17 cellular contexts compared by ENCODE assay signal in the genomic region with DNA sequence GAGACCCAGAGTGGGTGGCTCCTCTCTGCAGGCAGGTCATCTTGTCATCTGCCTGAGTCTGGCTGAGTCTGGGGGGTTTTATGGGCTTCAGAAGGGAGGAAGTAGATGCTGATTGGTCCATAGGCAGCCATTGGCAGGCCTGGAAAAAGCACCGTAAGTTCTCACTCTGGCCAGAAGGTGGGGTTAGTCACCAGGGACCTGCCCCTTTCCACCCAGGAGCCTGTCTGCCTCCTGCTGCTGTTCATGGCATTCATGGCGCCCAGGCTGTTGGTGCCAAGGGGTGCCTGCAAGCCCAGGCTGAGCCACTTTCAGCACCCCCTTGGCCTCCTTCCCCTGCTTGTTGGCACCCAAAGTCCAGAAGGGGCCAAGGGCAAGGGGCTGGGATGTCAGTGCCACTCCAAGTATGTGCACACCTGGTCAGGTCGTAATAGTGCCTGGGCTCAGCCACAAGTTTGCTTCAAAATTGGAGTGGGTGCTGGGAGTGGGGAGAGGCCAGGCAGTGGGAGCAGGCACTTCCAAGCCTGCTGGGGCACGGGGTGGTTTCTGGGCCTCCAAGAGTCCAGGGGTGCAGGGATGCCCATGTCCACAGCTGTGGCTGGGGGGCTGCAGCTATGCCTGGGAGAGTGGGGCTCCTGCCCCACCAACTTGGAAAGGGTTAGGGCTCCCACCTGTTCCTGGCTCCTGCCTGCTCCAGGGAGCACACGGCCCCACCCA.
DNase-seq lines count a peak whose midpoint lies in the region; ATAC-seq, FAIRE-seq and TF ChIP-seq lines count a peak whose summit lies in the region.
"Had no signal": no experiment of that assay in that cellular context is flagged by ENCODE, and none has a peak within 500 bp of the region (broad histone marks: within the 10 kb centered on the region; RNA-seq: fewer than 3 reads in every experiment).

No MANE protein-coding gene starts in this region.

- TF ChIP-seq RAD21 in K562 (CRISPR knock-in tag; conservative IDR thresholded peaks at IDR 0.05 in 1 of 2, IDR thresholded peaks at IDR 0.05 in 1 of 2) = no peak

- H3K79me2 ChIP-seq in K562 (ENCODE audit: control insufficient read depth, insufficient read depth, low read length) = no peaks in the 10 kb centered on the region
- H3K79me2 ChIP-seq in trophoblast cell (ENCODE audit: control insufficient read depth, insufficient read depth, low read length, poor library complexity) = no peaks in the 10 kb centered on the region
- H3K79me2 ChIP-seq in GM23338 (replicated peaks; ENCODE audit: insufficient read depth) = no peaks in the 10 kb centered on the region

- intact Hi-C loops in CD14-positive monocyte (cut with micrococcal nuclease) = loop anchor here in 1 of 2 donors (10.0 kb wide), 1 partner anchor 167 kb away; no protein-coding TSS in a partner anchor
- intact Hi-C loops in K562 (cut with micrococcal nuclease) = no loop called here
- intact Hi-C loops in left colon (cut with DNase I, micrococcal nuclease) = no loop called here
- intact Hi-C loops in sciatic nerve (cut with DNase I) = no loop called here

- H3K36me3 Mint-ChIP-seq in CD14-positive monocyte (peaks cover 23 to 32% of the 10 kb centered on the region in 2 donors), GM23338 (ENCODE audit: low read depth) (peaks cover 7% of the 10 kb centered on the region; the same call in 2 of the 3 replicates)

- in situ Hi-C loops in K562 (cut with MboI) = no loop called here

- peak; percentile 4 for TF ChIP-seq CTCF in CD14-positive monocyte (IDR thresholded peaks at IDR 0.05)
- peak; percentile 30 for TF ChIP-seq CTCF in GM12873 (IDR thresholded peaks at IDR 0.05; ENCODE audit: insufficient read depth, low read depth, low read length, missing control alignments)
- peak in 2 of 3 experiments; percentile 7 to 9; a peak in 1 of 6 replicates for TF ChIP-seq CTCF in K562 (IDR thresholded peaks at IDR 0.05 in 2 of 3, conservative IDR thresholded peaks at IDR 0.05 in 1 of 3; ENCODE audit: insufficient read depth in 2 of 3, low read depth in 1 of 3, low read length in 3 of 3)
- 0 out of 4 replicates have a peak, but pooled peaks of 1 of the 2 experiments have one; percentile 11 for TF ChIP-seq CTCF in GM23338 (conservative IDR thresholded peaks at IDR 0.05; ENCODE audit: low read depth in 2 of 2)

- 0% methylated on average over 4 of the region's 5 CpGs for WGBS in K562 (ENCODE audit: insufficient coverage, low coverage, missing lambda C conversion rate)
- WGBS in trophoblast cell (ENCODE audit: extremely low coverage, insufficient coverage, insufficient read length) = no CpG with 5 or more reads among the region's 5 CpGs

- H3K4ac ChIP-seq in trophoblast cell (ENCODE audit: low read depth, low read length) = no peak overlapping the region

- H2BK120ac ChIP-seq in trophoblast cell (ENCODE audit: insufficient read depth, low read length, poor library complexity) = no peak overlapping the region

- no TSS peak for BruUV-seq in K562 (replicated peaks; lab: Mats Ljungman, UMichigan)

- ATAC-seq in K562 (peak; percentile 74; the same call in 2 of the 3 replicates), GM23338 (no peak), left colon (no peak), sciatic nerve (no peak)
- ATAC-seq: T-cell had no signal

- H3K9ac ChIP-seq in K562 (ENCODE audit: insufficient read depth in 1 of 2, low read depth in 2 of 2, low read length in 2 of 2) (no peak overlapping the region), trophoblast cell (ENCODE audit: low read length) (no peak overlapping the region)

- no peaks in the 10 kb centered on the region for H3K9me1 ChIP-seq in K562 (ENCODE audit: control insufficient read depth, insufficient read depth, low read length)

- no peak overlapping the region for H4K8ac ChIP-seq in trophoblast cell (ENCODE audit: low read depth, low read length)

- peaks cover 2 to 8% (median 3%) of the 10 kb centered on the region in 3 donors for H3K27me3 Mint-ChIP-seq in CD14-positive monocyte (ENCODE audit: low read depth in 3 of 3)
- peaks cover 5% of the 10 kb centered on the region for H3K27me3 Mint-ChIP-seq in GM23338 (ENCODE audit: insufficient read depth, low read depth, poor library complexity)
- H3K27me3 Mint-ChIP-seq: activated CD4-positive, alpha-beta T cell treated with anti-CD3 and anti-CD28 coated beads, Interleukin-2, amount 10 ng/mL, durations not matched to agents 24 days and 14 days; T-cell had no signal

- no peaks in the 10 kb centered on the region for H3K9me2 ChIP-seq in GM23338 (ENCODE audit: insufficient read depth)

- no peak for DNase-seq in CD14-positive monocyte (ENCODE audit: low spot score)
- DNase-seq in K562 (ENCODE audit: extremely low read depth in 1 of 4, low spot score in 3 of 4) = no peak
- no peak for DNase-seq in trophoblast cell
- no peak for DNase-seq in hypothalamus (lab: John Stamatoyannopoulos, UW)
- no peak for DNase-seq in GM23338 (ENCODE audit: low spot score)
- no peak for DNase-seq in left colon
- no peak for DNase-seq in sciatic nerve (ENCODE audit: low spot score)
- DNase-seq: activated CD4-positive, alpha-beta T cell treated with anti-CD3 and anti-CD28 coated beads, Interleukin-2, amount 10 ng/mL, durations not matched to agents 24 days and 14 days; KG1; NCI-H510A treated with DMSO at 0.1 percent for 48 hours; T-cell; tibial artery had no signal

- TF ChIP-seq POLR2A in K562 (conservative IDR thresholded peaks at IDR 0.05) = no peak

- H3K27me3 ChIP-seq in K562 (ENCODE audit: control insufficient read depth in 2 of 2, insufficient read depth in 2 of 2, low read length in 2 of 2) (peaks cover 2 to 22% of the 10 kb centered on the region in 2 experiments; a peak in 3 of 5 replicates), trophoblast cell (ENCODE audit: insufficient read depth, low read length) (no peaks in the 10 kb centered on the region), GM23338 (ENCODE audit: insufficient read depth) (no peaks in the 10 kb centered on the region)
- H3K27me3 ChIP-seq: ascending aorta, tibial artery had no signal

- H2AK5ac ChIP-seq in trophoblast cell (ENCODE audit: low read length) = no peak overlapping the region

- H4K12ac ChIP-seq in trophoblast cell (ENCODE audit: low read depth, low read length) = no peak overlapping the region

- POLR2A ChIA-PET in K562 (lab: Yijun Ruan, JAX) = no interaction called here

- H3K4me1 ChIP-seq in K562 (replicated peaks in 1 of 2; ENCODE audit: control insufficient read depth in 2 of 2, insufficient read depth in 2 of 2, low read length in 2 of 2) (no peaks in the 10 kb centered on the region), trophoblast cell (ENCODE audit: control insufficient read depth in 1 of 2, insufficient read depth in 2 of 2, low read length in 2 of 2) (peaks cover 0 to 2% of the 10 kb centered on the region in 2 experiments), GM23338 (ENCODE audit: insufficient read depth) (no peaks in the 10 kb centered on the region)

- no peak overlapping the region for H4K91ac ChIP-seq in trophoblast cell (ENCODE audit: low read depth, low read length)

- no peaks in the 10 kb centered on the region for H4K20me1 ChIP-seq in K562 (replicated peaks; ENCODE audit: control insufficient read depth, insufficient read depth, low read length)
- H4K20me1 ChIP-seq in GM23338 (replicated peaks; ENCODE audit: insufficient read depth) = no peaks in the 10 kb centered on the region

- H3K4me2 ChIP-seq in K562 (ENCODE audit: insufficient read depth, low read length) = no peak overlapping the region
- H3K4me2 ChIP-seq in trophoblast cell (ENCODE audit: low read length) = no peak overlapping the region
- H3K4me2 ChIP-seq in GM23338 = no peak overlapping the region

- H2AFZ ChIP-seq in K562 (ENCODE audit: low read depth, low read length) (no peak overlapping the region), trophoblast cell (ENCODE audit: insufficient read depth, low read length, poor library complexity) (no peak overlapping the region), GM23338 (no peak overlapping the region)

- no peak overlapping the region for H3K18ac ChIP-seq in trophoblast cell (ENCODE audit: low read length)

- H3K9me3 ChIP-seq in K562 (replicated peaks; ENCODE audit: control insufficient read depth, insufficient read depth, low read depth, low read length) (no peaks in the 10 kb centered on the region), trophoblast cell (ENCODE audit: insufficient read depth, low read depth, low read length) (peaks cover 9% of the 10 kb centered on the region)
- H3K9me3 ChIP-seq: ascending aorta, tibial artery had no signal

- no peak overlapping the region for H3K23ac ChIP-seq in trophoblast cell (ENCODE audit: low read length)

- H3F3A ChIP-seq in GM23338 (replicated peaks; ENCODE audit: low read depth) = no peaks in the 10 kb centered on the region

- no peaks in the 10 kb centered on the region for H3K36me3 ChIP-seq in K562 (ENCODE audit: control insufficient read depth, insufficient read depth, low read length)
- H3K36me3 ChIP-seq in trophoblast cell (ENCODE audit: control insufficient read depth in 1 of 2, insufficient read depth in 2 of 2, low read length in 2 of 2) = no peaks in the 10 kb centered on the region
- H3K36me3 ChIP-seq in GM23338 (ENCODE audit: insufficient read depth) = 0 out of 2 replicates have a peak, but pooled peaks cover 3% of the 10 kb centered on the region
- H3K36me3 ChIP-seq: ascending aorta, tibial artery had no signal

- H3K79me1 ChIP-seq in trophoblast cell (ENCODE audit: low read length) = no peaks in the 10 kb centered on the region

- H3K4me3 Mint-ChIP-seq in CD14-positive monocyte (no peak overlapping the region), GM23338 (no peak overlapping the region)
- H3K4me3 Mint-ChIP-seq: activated CD4-positive, alpha-beta T cell treated with anti-CD3 and anti-CD28 coated beads, Interleukin-2, amount 10 ng/mL, durations not matched to agents 24 days and 14 days; T-cell had no signal

- H3K27ac ChIP-seq in K562 (ENCODE audit: extremely low read depth, low read depth, low read length) = no peak overlapping the region
- no peak overlapping the region for H3K27ac ChIP-seq in trophoblast cell (ENCODE audit: low read depth, low read length)
- no peak overlapping the region for H3K27ac ChIP-seq in GM23338 (ENCODE audit: low read depth)
- H3K27ac ChIP-seq: tibial artery had no signal

- no peak overlapping the region for H2BK12ac ChIP-seq in trophoblast cell (ENCODE audit: low read length)

- no peak for FAIRE-seq in K562 (lab: Jason Lieb, UNC)
- FAIRE-seq: GM18507, H54, RCC 7860 had no signal

- H3K4me1 Mint-ChIP-seq in CD14-positive monocyte (peaks cover 28% of the 10 kb centered on the region), GM23338 (no peaks in the 10 kb centered on the region)

- no peak overlapping the region for H3K14ac ChIP-seq in trophoblast cell (ENCODE audit: low read length)

- no peak overlapping the region for H2BK5ac ChIP-seq in trophoblast cell (ENCODE audit: low read depth, low read length, poor library complexity)

- H3K9me3 Mint-ChIP-seq in CD14-positive monocyte = peaks cover 0 to 10% (median 4%) of the 10 kb centered on the region in 7 donors
- H3K9me3 Mint-ChIP-seq in GM23338 = peaks cover 11% of the 10 kb centered on the region; the same call in 2 of the 3 replicates
- H3K9me3 Mint-ChIP-seq: T-cell had no signal

- CTCF ChIA-PET in K562 (lab: Yijun Ruan, JAX; ENCODE audit: low intra/inter-chr PET ratio) = no interaction called here

- no peak overlapping the region for H3K4me3 ChIP-seq in K562
- H3K4me3 ChIP-seq in trophoblast cell (ENCODE audit: low read depth, low read length) = peak overlapping the region; percentile 14
- no peak overlapping the region for H3K4me3 ChIP-seq in GM23338
- H3K4me3 ChIP-seq: ascending aorta, tibial artery had no signal

- peak overlapping the region in 3 of 7 donors; percentile 7 to 67 (median 54) for H3K27ac Mint-ChIP-seq in CD14-positive monocyte
- no peak overlapping the region for H3K27ac Mint-ChIP-seq in GM23338
- H3K27ac Mint-ChIP-seq: activated CD4-positive, alpha-beta T cell treated with anti-CD3 and anti-CD28 coated beads, Interleukin-2, amount 10 ng/mL, durations not matched to agents 24 days and 14 days; T-cell had no signal

- TF ChIP-seq EP300 in K562 (IDR thresholded peaks at IDR 0.05; ENCODE audit: low read length) = no peak
